In the genomic region with DNA sequence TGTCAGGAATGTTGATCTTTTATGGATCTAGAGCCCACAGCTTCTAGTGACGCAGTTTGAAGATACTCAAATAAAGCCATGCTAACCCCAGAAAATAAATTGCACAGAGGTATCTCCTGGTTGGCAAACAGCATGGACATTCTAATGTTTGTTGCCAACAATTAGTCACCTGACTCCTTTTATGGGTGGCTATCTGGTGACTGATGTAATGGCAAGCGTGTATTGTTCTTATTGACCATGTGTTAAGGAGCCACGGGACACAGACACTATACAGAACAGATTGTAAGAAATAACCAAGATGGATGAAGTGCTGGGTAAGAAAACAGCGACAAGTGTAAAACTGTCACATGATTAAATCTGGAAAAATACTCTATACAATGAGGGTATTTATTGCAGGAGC, we compare ENCODE assay signal across 1 cellular context.
TF ChIP-seq lines count a peak whose summit lies in the region.

No MANE protein-coding gene starts in this region.

TF ChIP-seq in endothelial cell of umbilical vein, 7 proteins besides CTCF, POLR2A, EP300 and RAD21 (continued from another document):
- no peak for TF ChIP-seq JUN (IDR thresholded peaks at IDR 0.05; ENCODE audit: borderline replicate concordance, insufficient read depth, insufficient read length, low read depth)
